8 cellular contexts compared by ENCODE assay signal in genomic region chr1:248858891-248859889, GRCh38. TPM values are rescaled to one million over a fixed set of nuclear protein-coding genes. Genes with fewer than 3 reads are reported as not detected.
DNase-seq lines count a peak whose midpoint lies in the region; ATAC-seq, FAIRE-seq and TF ChIP-seq lines count a peak whose summit lies in the region.

Gene ZNF692, minus strand, starts transcription at chr1:248859085. Its CDS starts 776 bp downstream, at chr1:248858309.

- H3K9ac ChIP-seq in HUES48 (ENCODE audit: low read depth, low read length) (peak within 1 kb of the TSS; percentile 82), H1 (replicated peaks in 1 of 4; ENCODE audit: extremely low read depth in 1 of 4, low read depth in 3 of 4, low read length in 3 of 4) (peak within 1 kb of the TSS; percentile 76 to 81 (median 78))

- no peaks in the 10 kb centered on the region for H3K9me3 Mint-ChIP-seq in activated CD8-positive, alpha-beta memory T cell treated with anti-CD3 and anti-CD28 coated beads, Interleukin-2, amount 10 ng/mL, durations not matched to agents 7 days and 5 days (ENCODE audit: low read depth)

- WGBS in H1 (ENCODE audit: extremely low coverage in 1 of 2, insufficient coverage in 1 of 2, insufficient read length in 1 of 2, insufficient replicate concordance in 2 of 2, low coverage in 1 of 2, low lambda C conversion rate in 2 of 2, missing lambda C conversion rate in 1 of 2), 2 experiments = 9% methylated on average over 57 of the region's 62 CpGs; no CpG with 5 or more reads in 1 of the 2 experiments

- no peak within 1 kb of the TSS for H3K14ac ChIP-seq in H1 (ENCODE audit: insufficient read length)

- H3K36me3 ChIP-seq in HUES48 (ENCODE audit: control insufficient read depth, insufficient read depth, low read length) (peaks cover 28% of the 10 kb centered on the region), H1 (ENCODE audit: control insufficient read depth in 2 of 4, insufficient read depth in 4 of 4, low read length in 3 of 4) (peaks cover 3 to 17% (median 11%) of the 10 kb centered on the region in 4 experiments; a peak in 7 of 8 replicates)

- peak within 1 kb of the TSS; percentile 61; the same call in 1 of the 2 replicates for H2BK15ac ChIP-seq in H1 (ENCODE audit: low read length)

- peaks cover 26% of the 10 kb centered on the region for H3K23me2 ChIP-seq in H1 (ENCODE audit: low read depth, low read length)

- H2BK12ac ChIP-seq in H1 (ENCODE audit: low read depth, low read length) = peak within 1 kb of the TSS; percentile 62; the same call in 1 of the 2 replicates

- no peaks in the 10 kb centered on the region for H4K20me1 ChIP-seq in H1 (replicated peaks in 1 of 2; ENCODE audit: control insufficient read depth in 1 of 2, insufficient read depth in 2 of 2, low read length in 2 of 2)

- H2BK20ac ChIP-seq in H1 (ENCODE audit: low read length) = no peak within 1 kb of the TSS

- peak within 1 kb of the TSS; percentile 92 for H3K4me3 ChIP-seq in HUES48 (ENCODE audit: low read depth, low read length)
- H3K4me3 ChIP-seq in H1 (ENCODE audit: extremely low read depth in 1 of 4, insufficient read depth in 2 of 4, low read depth in 3 of 4, low read length in 4 of 4) = peak within 1 kb of the TSS; percentile 76 to 93 (median 84)

- H3K4me1 Mint-ChIP-seq in activated CD8-positive, alpha-beta memory T cell treated with anti-CD3 and anti-CD28 coated beads, Interleukin-2, amount 10 ng/mL, durations not matched to agents 7 days and 5 days = peaks cover 38% of the 10 kb centered on the region

- H3K23ac ChIP-seq in H1 (ENCODE audit: insufficient read length) = no peak within 1 kb of the TSS

- H4K91ac ChIP-seq in H1 (replicated peaks; ENCODE audit: insufficient read length, low read length) = peak within 1 kb of the TSS; percentile 77

- H3K27me3 ChIP-seq in HUES48 (ENCODE audit: control insufficient read depth, insufficient read depth, low read length) = peaks cover 30% of the 10 kb centered on the region
- H3K27me3 ChIP-seq in H1 (replicated peaks in 1 of 4; ENCODE audit: control insufficient read depth in 3 of 4, extremely low read depth in 1 of 4, insufficient read depth in 3 of 4, low read length in 3 of 4) = peaks cover 0 to 15% (median 8%) of the 10 kb centered on the region in 4 experiments; a peak in 5 of 7 replicates

- H3K79me2 ChIP-seq in H1 (ENCODE audit: control insufficient read depth in 1 of 2, insufficient read depth in 2 of 2, low read length in 2 of 2) = peaks cover 0 to 8% of the 10 kb centered on the region in 2 experiments; a peak in 1 of 4 replicates

- peak within 1 kb of the TSS; percentile 47 for H3K4ac ChIP-seq in H1 (replicated peaks; ENCODE audit: insufficient read length, low read depth, low read length)

- H3K4me1 ChIP-seq in HUES48 (ENCODE audit: control insufficient read depth, insufficient read depth, low read length) (peaks cover 11% of the 10 kb centered on the region), H1 (replicated peaks in 1 of 4; ENCODE audit: control insufficient read depth in 3 of 4, insufficient read depth in 4 of 4, low read length in 3 of 4) (peaks cover 3 to 18% (median 14%) of the 10 kb centered on the region in 4 experiments)

- POLR2A ChIA-PET in H1 (lab: Charles Lee; ENCODE audit: partially characterized antibody) = interaction anchor here (0.5 to 5.9 kb wide), 18 partner anchors 10 to 1529 kb away, joined by 3 to 46 read pairs (median 6); partner anchors contain the start of genes PGBD2, SH3BP5L and ZNF672

- H3K4me2 ChIP-seq in H1 (ENCODE audit: insufficient read depth in 1 of 2, low read depth in 2 of 2, low read length in 2 of 2) = peak within 1 kb of the TSS; percentile 80 to 99

- peak within 1 kb of the TSS; percentile 27; the same call in 1 of the 2 replicates for H2BK5ac ChIP-seq in H1 (ENCODE audit: low read depth, low read length)

- peak; percentile 3 to 60; a peak in 2 of 3 replicates for TF ChIP-seq POLR2A in H1 (IDR thresholded peaks at IDR 0.05; ENCODE audit: control extremely low read depth in 1 of 2, low read depth in 2 of 2, low read length in 2 of 2)

- DNase-seq in Caki2 (ENCODE audit: low read depth) (peak; percentile 94), NOMO-1 treated with dmso at 0.1 percent for 144 hours (lab: John Stamatoyannopoulos, UW; ENCODE audit: unreplicated experiment) (peak; percentile 93), H1 (ENCODE audit: low read depth in 1 of 2, low spot score in 2 of 2) (peak; percentile 88 to 96), mesenteric fat pad (ENCODE audit: low spot score) (peak; percentile 99)
- peak; percentile 98 for DNase-seq in activated CD8-positive, alpha-beta memory T cell treated with anti-CD3 and anti-CD28 coated beads, Interleukin-2, amount 10 ng/mL, durations not matched to agents 7 days and 5 days
- DNase-seq in stimulated activated CD8-positive, alpha-beta memory T cell treated with anti-CD3 and anti-CD28 coated beads, Interleukin-15, amount 100 ng/mL, for 24 hours (ENCODE audit: low read depth) = peak; percentile 90

- H3K27me3 Mint-ChIP-seq in activated CD8-positive, alpha-beta memory T cell treated with anti-CD3 and anti-CD28 coated beads, Interleukin-2, amount 10 ng/mL, durations not matched to agents 7 days and 5 days = no peaks in the 10 kb centered on the region

- no peak within 1 kb of the TSS for H2AK5ac ChIP-seq in H1 (ENCODE audit: low read depth, low read length)

- H3K9me3 ChIP-seq in HUES48 (ENCODE audit: control insufficient read depth, insufficient read depth, low read length) = no peaks in the 10 kb centered on the region
- no peaks in the 10 kb centered on the region for H3K9me3 ChIP-seq in H1 (ENCODE audit: insufficient read depth in 2 of 2, low read depth in 1 of 2, low read length in 1 of 2)

- H3K4me3 Mint-ChIP-seq in activated CD8-positive, alpha-beta memory T cell treated with anti-CD3 and anti-CD28 coated beads, Interleukin-2, amount 10 ng/mL, durations not matched to agents 7 days and 5 days = peak within 1 kb of the TSS; percentile 86

- H4K5ac ChIP-seq in H1 (ENCODE audit: insufficient read length, low read depth, low read length) = peak within 1 kb of the TSS; percentile 53

- no peaks in the 10 kb centered on the region for H3K79me1 ChIP-seq in H1 (ENCODE audit: low read depth, low read length)

- peak within 1 kb of the TSS; percentile 95 for H3K18ac ChIP-seq in H1 (ENCODE audit: extremely low read depth, low read length)

- in situ Hi-C loops in Caki2 (cut with HindIII; ENCODE audit: low pct_unique_long_range_greater_than_20kb, low sequenced_read_pairs) = no loop called here

- H2BK120ac ChIP-seq in H1 (replicated peaks; ENCODE audit: low read depth, low read length) = no peak within 1 kb of the TSS

- no peak for TF ChIP-seq EP300 in H1 (IDR thresholded peaks at IDR 0.05; ENCODE audit: borderline replicate concordance in 1 of 2, low read depth in 2 of 2, low read length in 2 of 2)

- peak within 1 kb of the TSS; percentile 85 for H2AFZ ChIP-seq in H1 (ENCODE audit: low read length)

- peak within 1 kb of the TSS; percentile 43 for H3K56ac ChIP-seq in H1 (replicated peaks; ENCODE audit: insufficient read length, low read depth, low read length)

- peak; percentile 79 for ATAC-seq in GM21423 (IDR thresholded peaks at IDR 0.05; ENCODE audit: unreplicated experiment)
- ATAC-seq in activated CD8-positive, alpha-beta memory T cell treated with anti-CD3 and anti-CD28 coated beads, Interleukin-2, amount 10 ng/mL, durations not matched to agents 7 days and 5 days = peak; percentile 86

- H3K27ac ChIP-seq in HUES48 (ENCODE audit: low read depth, low read length) (peak within 1 kb of the TSS; percentile 75), H1 (ENCODE audit: low read depth, low read length) (peak within 1 kb of the TSS; percentile 75)

- CTCF ChIA-PET in activated CD8-positive, alpha-beta memory T cell treated with anti-CD3 and anti-CD28 coated beads, Interleukin-2, amount 10 ng/mL, durations not matched to agents 7 days and 5 days (lab: Charles Lee) = interaction anchor here (0.8 to 4.0 kb wide), 13 partner anchors 8 to 67 kb away, joined by 3 to 37 read pairs (median 6); partner anchors contain the start of genes PGBD2, SH3BP5L and ZNF672
- CTCF ChIA-PET in H1 (lab: Charles Lee; ENCODE audit: partially characterized antibody) = interaction anchor here (0.6 to 5.0 kb wide), 18 partner anchors 9 to 1495 kb away, joined by 3 to 58 read pairs (median 5); partner anchors contain the start of genes SH3BP5L and ZNF672

- FAIRE-seq in H1 (lab: Jason Lieb, UNC) = no peak

- no peak for TF ChIP-seq CTCF in H1 (IDR thresholded peaks at IDR 0.05; ENCODE audit: control extremely low read depth in 1 of 3, insufficient read depth in 1 of 3, low read depth in 1 of 3, low read length in 3 of 3)

- H4K8ac ChIP-seq in H1 (ENCODE audit: extremely low read depth, insufficient read depth, low read length) = peak within 1 kb of the TSS; percentile 76

- peaks cover 10% of the 10 kb centered on the region for H3K36me3 Mint-ChIP-seq in activated CD8-positive, alpha-beta memory T cell treated with anti-CD3 and anti-CD28 coated beads, Interleukin-2, amount 10 ng/mL, durations not matched to agents 7 days and 5 days

- no peak for TF ChIP-seq RAD21 in H1 (IDR thresholded peaks at IDR 0.05 in 1 of 2, conservative IDR thresholded peaks at IDR 0.05 in 1 of 2; ENCODE audit: low read depth in 2 of 2, low read length in 2 of 2)

- H3K27ac Mint-ChIP-seq in activated CD8-positive, alpha-beta memory T cell treated with anti-CD3 and anti-CD28 coated beads, Interleukin-2, amount 10 ng/mL, durations not matched to agents 7 days and 5 days = peak within 1 kb of the TSS; percentile 94

TF ChIP-seq in H1, 55 proteins besides CTCF, POLR2A, EP300 and RAD21 (continues in another document):
- TF ChIP-seq TCF12 (IDR thresholded peaks at IDR 0.05; ENCODE audit: low read depth, low read length) (no peak), SP2 (IDR thresholded peaks at IDR 0.05; ENCODE audit: low read length) (no peak), KDM1A (IDR thresholded peaks at IDR 0.05; ENCODE audit: borderline replicate concordance, low read length) (no peak), RFX5 (IDR thresholded peaks at IDR 0.05; ENCODE audit: borderline replicate concordance, low read depth, low read length) (no peak), GTF2F1 (IDR thresholded peaks at IDR 0.05; ENCODE audit: borderline replicate concordance, low read depth, low read length) (no peak), CREB1 (IDR thresholded peaks at IDR 0.05) (peak; percentile 18; the same call in 1 of the 2 replicates)

RNA-seq across cellular contexts. Expression of gene ZNF692, which starts in this region (rescaled TPM):
- 8.1 and 8.2 TPM in 2 replicates for total RNA-seq in Caki2 (2014; rRNA removed; shearing (Covaris generic); ENCODE audit: low replicate concordance)
- total RNA-seq in activated CD8-positive, alpha-beta memory T cell treated with anti-CD3 and anti-CD28 coated beads, Interleukin-2, amount 10 ng/mL, durations not matched to agents 7 days and 5 days = 10 to 100 TPM; 70.5 to 74.9 TPM
- total RNA-seq in H1 (2021; fragmentation: NEBNext Ultra II Directional; extraction: Animal tissue kit (Norgen Biotek cat#: 25700)) = 38.4 and 39.7 TPM in 2 replicates
- 52.3 and 55.8 TPM in 2 replicates for polyA plus RNA-seq in H1 (2011; rRNA removed)
- polyA plus RNA-seq in H1 (2011; cell fraction: cytosol; rRNA removed) = 75.0 TPM
- 255 TPM for polyA plus RNA-seq in H1 (2011; cell fraction: nucleus; rRNA removed)
- 47.8 to 62.3 TPM (median 56.6 TPM) in 4 replicates for polyA plus RNA-seq in H1 (2012, experiment 1 of 2)
- polyA plus RNA-seq in H1 (2012, experiment 2 of 2) = 42.7 TPM
- polyA plus RNA-seq in H1 (2013, experiment 1 of 2) = 30.6 TPM
- polyA plus RNA-seq in H1 (2013, experiment 2 of 2) = 26.0 TPM
- 12.5 and 15.3 TPM in 2 replicates for polyA minus RNA-seq in H1 (2011; rRNA and poly(A)+ RNA removed)
- 12.3 TPM for polyA minus RNA-seq in H1 (2011; cell fraction: cytosol; rRNA and poly(A)+ RNA removed)
- polyA minus RNA-seq in H1 (2011; cell fraction: nucleus; rRNA and poly(A)+ RNA removed) = 40.6 TPM
- total RNA-seq in mesenteric fat pad = 18.4 TPM

Comparison
In these comparisons a context has a peak if more than half of its experiments do, and no peak if none do; other contexts are left out.
1. Peak in every context shown above with its lines: DNase-seq, ATAC-seq, H3K4me3 ChIP-seq and H3K27ac ChIP-seq.